ENCODE assay signal across 10 cellular contexts in the genomic region with DNA sequence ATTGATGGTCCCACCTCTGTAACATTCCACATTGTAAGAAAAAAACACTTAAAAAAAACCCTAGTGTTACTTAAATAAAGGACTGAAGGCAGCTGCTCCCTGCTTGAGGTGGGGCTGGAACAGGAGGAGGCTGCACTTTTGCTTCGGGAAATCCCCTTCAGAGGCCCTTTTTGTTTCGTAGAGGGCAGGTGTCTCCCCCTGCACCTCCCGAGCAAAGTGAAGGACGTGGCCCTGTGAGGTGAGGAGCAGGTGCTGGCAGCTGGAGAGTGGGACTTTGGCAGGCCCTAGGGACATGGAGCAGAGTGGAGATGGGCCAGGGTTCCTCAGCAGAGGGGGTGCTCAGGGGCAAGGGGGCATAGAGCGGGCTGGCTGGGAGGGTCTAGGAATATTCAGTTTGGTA.
A peak's percentile ranks its signal among the peaks of the same experiment; 100 is the strongest.
DNase-seq lines count a peak whose midpoint lies in the region; ATAC-seq lines count a peak whose summit lies in the region.
"Had no signal": no experiment of that assay in that cellular context is flagged by ENCODE, and none has a peak within 500 bp of the region (broad histone marks: within the 10 kb centered on the region; RNA-seq: fewer than 3 reads in every experiment).

No MANE protein-coding gene starts in this region.

- ATAC-seq in HG02623 (IDR thresholded peaks at IDR 0.05; ENCODE audit: unreplicated experiment) (peak; percentile 68), HG03460 (IDR thresholded peaks at IDR 0.05; ENCODE audit: unreplicated experiment) (no peak)

- peak; percentile 37 for DNase-seq in NCI-H510A treated with DMSO at 0.1 percent for 48 hours (lab: John Stamatoyannopoulos, UW)
- no peak for DNase-seq in NCI-H510A (lab: John Stamatoyannopoulos, UW)
- peak; percentile 80 for DNase-seq in NCI-H2171 treated with DMSO at 0.1 percent for 48 hours (lab: John Stamatoyannopoulos, UW)
- peak; percentile 26 for DNase-seq in stimulated activated CD4-positive, alpha-beta T cell treated with anti-CD3 and anti-CD28 coated beads, Interleukin-4, amount 100 ng/mL, for 24 hours
- no peak for DNase-seq in GDM1 (lab: John Stamatoyannopoulos, UW)
- no peak for DNase-seq in hippocampal formation (lab: John Stamatoyannopoulos, UW)
- DNase-seq: foreskin melanocyte, NCI-H1048 had no signal

Comparison
In these comparisons a context has a peak if more than half of its experiments do, and no peak if none do; other contexts are left out.
1. DNase-seq: peak in NCI-H510A treated with DMSO at 0.1 percent for 48 hours (single experiment), NCI-H2171 treated with DMSO at 0.1 percent for 48 hours (single experiment) and stimulated activated CD4-positive, alpha-beta T cell treated with anti-CD3 and anti-CD28 coated beads, Interleukin-4, amount 100 ng/mL, for 24 hours (single experiment); none in NCI-H510A (single experiment), GDM1 (single experiment) and hippocampal formation (0 of 2).